Comparison of ENCODE assay signal across 8 cellular contexts in genomic region chr12:133037207-133038005, GRCh38. TPM values are rescaled to one million over a fixed set of nuclear protein-coding genes. Genes with fewer than 3 reads are reported as not detected.
DNase-seq lines count a peak whose midpoint lies in the region; ATAC-seq, FAIRE-seq and TF ChIP-seq lines count a peak whose summit lies in the region.

Gene ZNF84, plus strand, starts transcription at chr12:133037509. Its CDS starts 3,959 bp downstream, at chr12:133041468.

- H3K27ac ChIP-seq in OCI-LY3 (ENCODE audit: low read length), result peak within 1 kb of the TSS; percentile 80
- peak within 1 kb of the TSS; percentile 98 for H3K27ac ChIP-seq in mesodermal cell (ENCODE audit: low read depth, low read length, severe bottlenecking)

- ATAC-seq in GM21515 (IDR thresholded peaks at IDR 0.05; ENCODE audit: unreplicated experiment), result peak; percentile 96

- TF ChIP-seq CTCF in OCI-LY3 (IDR thresholded peaks at IDR 0.05; ENCODE audit: low read depth, low read length), result no peak

- H3K9me3 ChIP-seq in OCI-LY3 (ENCODE audit: insufficient read depth, low read length) (peaks cover 55% of the 10 kb centered on the region), mesodermal cell (ENCODE audit: control insufficient read depth, low read length) (peaks cover 48% of the 10 kb centered on the region)

- H3K79me2 ChIP-seq in OCI-LY3 (ENCODE audit: low read length), result peaks cover 48% of the 10 kb centered on the region

- no peaks in the 10 kb centered on the region for H4K20me1 ChIP-seq in OCI-LY3 (ENCODE audit: insufficient read depth, low read length)

- H3K4me3 ChIP-seq in OCI-LY3 (ENCODE audit: low read length), result peak within 1 kb of the TSS; percentile 87
- H3K4me3 ChIP-seq in mesodermal cell (ENCODE audit: extremely low read depth, insufficient read depth, low read length, poor library complexity, severe bottlenecking), result peak within 1 kb of the TSS; percentile 75

- H3K36me3 ChIP-seq in OCI-LY3 (replicated peaks; ENCODE audit: low read depth, low read length) (peaks cover 45% of the 10 kb centered on the region), mesodermal cell (ENCODE audit: control insufficient read depth, insufficient read depth, low read length) (peaks cover 35% of the 10 kb centered on the region)

- H3K4me1 ChIP-seq in OCI-LY3 (ENCODE audit: low read length) (0 out of 2 replicates have a peak, but pooled peaks cover 3% of the 10 kb centered on the region), mesodermal cell (ENCODE audit: control insufficient read depth, insufficient read depth, low read length, poor library complexity, severe bottlenecking) (no peaks in the 10 kb centered on the region)

- H3K27me3 ChIP-seq in OCI-LY3 (ENCODE audit: low read depth, low read length), result no peaks in the 10 kb centered on the region

- FAIRE-seq in endometrium (lab: Jason Lieb, UNC), result peak; percentile 87

- DNase-seq in D341Med (ENCODE audit: low spot score) (peak; percentile 98), HuH-7 (ENCODE audit: low spot score) (peak; percentile 76)
- DNase-seq in activated CD8-positive, alpha-beta memory T cell treated with anti-CD3 and anti-CD28 coated beads, Interleukin-2, amount 50 U/mL, for 48 hours, result peak; percentile 97
- peak; percentile 95 to 96 for DNase-seq in stimulated activated CD8-positive, alpha-beta memory T cell treated with anti-CD3 and anti-CD28 coated beads, Interleukin-15, amount 100 ng/mL, for 4 hours (ENCODE audit: low read depth in 2 of 2)

- WGBS in mesodermal cell (ENCODE audit: insufficient coverage in 2 of 2), 2 experiments, result 0 to 1% methylated on average over 81 to 91 of the region's 103 CpGs

- peak within 1 kb of the TSS; percentile 86 for H2AFZ ChIP-seq in OCI-LY3 (ENCODE audit: low read depth, low read length)

- peak within 1 kb of the TSS; percentile 84 for H3K9ac ChIP-seq in OCI-LY3 (ENCODE audit: low read length)

- H3K4me2 ChIP-seq in OCI-LY3 (ENCODE audit: low read length), result peak within 1 kb of the TSS; percentile 70

RNA-seq across cellular contexts. Expression of gene ZNF84, which starts in this region (rescaled TPM):
- polyA plus RNA-seq in mesodermal cell (2013, experiment 1 of 2), result 16.5 TPM
- 17.1 TPM for polyA plus RNA-seq in mesodermal cell (2013, experiment 2 of 2)

Comparison
In these comparisons a context has a peak if more than half of its experiments do, and no peak if none do; other contexts are left out.
1. Peak in every context shown above with its lines: DNase-seq, ATAC-seq, H3K4me3 ChIP-seq and H3K27ac ChIP-seq.